8 cellular contexts compared by ENCODE assay signal in genomic region chr3:25648107-25648535, GRCh38. TPM values are rescaled to one million over a fixed set of nuclear protein-coding genes. Genes with fewer than 3 reads are reported as not detected.
A peak's percentile ranks its signal among the peaks of the same experiment; 100 is the strongest.
DNase-seq lines count a peak whose midpoint lies in the region; ATAC-seq, FAIRE-seq and TF ChIP-seq lines count a peak whose summit lies in the region.

No MANE protein-coding gene starts in this region.

- FAIRE-seq in bronchial epithelial cell (lab: Jason Lieb, UNC): peak; percentile 83

- H3K36me3 ChIP-seq in bronchial epithelial cell (ENCODE audit: control insufficient read depth, insufficient read depth, low read length) (no peaks in the 10 kb centered on the region), kidney epithelial cell (ENCODE audit: control insufficient read depth, insufficient read depth, low read length) (no peaks in the 10 kb centered on the region)

- ATAC-seq in GM19023 (IDR thresholded peaks at IDR 0.05; ENCODE audit: unreplicated experiment) (peak; percentile 95), HG03139 (IDR thresholded peaks at IDR 0.05; ENCODE audit: unreplicated experiment) (peak; percentile 98)

- no peaks in the 10 kb centered on the region for H3K27me3 ChIP-seq in bronchial epithelial cell (ENCODE audit: control insufficient read depth, insufficient read depth, low read length)
- H3K27me3 ChIP-seq in kidney epithelial cell (ENCODE audit: control insufficient read depth, insufficient read depth, low read length): no peaks in the 10 kb centered on the region

- TF ChIP-seq CTCF in AG10803 (conservative IDR thresholded peaks at IDR 0.05; ENCODE audit: low read length) (peak; percentile 98), WI38 (IDR thresholded peaks at IDR 0.05; ENCODE audit: low read depth, low read length) (peak; percentile 89), bronchial epithelial cell (IDR thresholded peaks at IDR 0.05; ENCODE audit: insufficient read depth, low read length, severe bottlenecking) (peak; percentile 85), kidney epithelial cell (IDR thresholded peaks at IDR 0.05; ENCODE audit: insufficient read depth, low read length, poor library complexity, severe bottlenecking) (peak; percentile 85)

- H3K4me3 ChIP-seq in AG10803 (ENCODE audit: low read length): no peak overlapping the region
- H3K4me3 ChIP-seq in WI38 (ENCODE audit: low read depth, low read length): no peak overlapping the region
- H3K4me3 ChIP-seq in bronchial epithelial cell (ENCODE audit: low read depth, low read length): no peak overlapping the region
- no peak overlapping the region for H3K4me3 ChIP-seq in kidney epithelial cell (ENCODE audit: low read depth, low read length)

- DNase-seq in AG10803 (ENCODE audit: low read depth) (peak; percentile 77), NCI-H226 (peak; percentile 59), bronchial epithelial cell (ENCODE audit: low read depth) (peak; percentile 75), kidney epithelial cell (ENCODE audit: low read depth) (no peak)
- DNase-seq in stimulated activated CD4-positive, alpha-beta T cell treated with anti-CD3 and anti-CD28 coated beads, Interleukin-4, amount 100 ng/mL, for 1 hour: peak; percentile 67

RNA-seq across cellular contexts. Expression of gene TOP2B, which starts 16.6 kb away (rescaled TPM):
- total RNA-seq in bronchial epithelial cell (43.2 and 53.6 TPM in 2 replicates), kidney epithelial cell (82.2 and 104 TPM in 2 replicates)
